Comparison of ENCODE assay signal across 8 cellular contexts in genomic region chr20:15236812-15237211, GRCh38.
A peak's percentile ranks its signal among the peaks of the same experiment; 100 is the strongest.
DNase-seq lines count a peak whose midpoint lies in the region; ATAC-seq lines count a peak whose summit lies in the region.

No MANE protein-coding gene starts in this region.

- DNase-seq in AG08396 (ENCODE audit: low spot score) (peak; percentile 5), NOMO-1 treated with DMSO at 0.1 percent for 48 hours (lab: John Stamatoyannopoulos, UW; ENCODE audit: unreplicated experiment) (peak; percentile 55), fibroblast of gingiva (ENCODE audit: low read depth) (peak; percentile 50)
- DNase-seq in stimulated activated naive CD8-positive, alpha-beta T cell treated with anti-CD3 and anti-CD28 coated beads, Interleukin-15, Interleukin-2, amounts not matched to agents 100 U/mL and 50 U/mL, for 24 hours: peak; percentile 2

- ATAC-seq in GM18502 (IDR thresholded peaks at IDR 0.05; ENCODE audit: poor library complexity, unreplicated experiment) (peak; percentile 91), HG03064 (IDR thresholded peaks at IDR 0.05; ENCODE audit: low read depth, unreplicated experiment) (peak; percentile 63), HG02938 (IDR thresholded peaks at IDR 0.05; ENCODE audit: unreplicated experiment) (no peak), HG02970 (IDR thresholded peaks at IDR 0.05; ENCODE audit: low FRiP score, unreplicated experiment) (no peak)
- no peak for ATAC-seq in stimulated activated naive CD8-positive, alpha-beta T cell treated with anti-CD3 and anti-CD28 coated beads, Interleukin-15, Interleukin-2, amounts not matched to agents 100 U/mL and 50 U/mL, for 24 hours

Comparison
In these comparisons a context has a peak if more than half of its experiments do, and no peak if none do; other contexts are left out.
1. DNase-seq: peak in every context shown above with its lines; median percentile 55 in NOMO-1 treated with DMSO at 0.1 percent for 48 hours; 50 in fibroblast of gingiva; 5 in AG08396; 2 in stimulated activated naive CD8-positive, alpha-beta T cell treated with anti-CD3 and anti-CD28 coated beads, Interleukin-15, Interleukin-2, amounts not matched to agents 100 U/mL and 50 U/mL, for 24 hours.
2. ATAC-seq: peak in GM18502 (single experiment) and HG03064 (single experiment); none in stimulated activated naive CD8-positive, alpha-beta T cell treated with anti-CD3 and anti-CD28 coated beads, Interleukin-15, Interleukin-2, amounts not matched to agents 100 U/mL and 50 U/mL, for 24 hours (single experiment), HG02938 (single experiment) and HG02970 (single experiment).